Comparison of ENCODE assay signal across 1 cellular context in genomic region chr7:80439894-80440811, GRCh38.
TF ChIP-seq lines count a peak whose summit lies in the region.

No MANE protein-coding gene starts in this region.

TF ChIP-seq in WTC11, 78 proteins besides CTCF, POLR2A, EP300 and RAD21 (continued from another document):
- TF ChIP-seq ZBTB43 (CRISPR knock-in tag; IDR thresholded peaks at IDR 0.05): no peak
- no peak for TF ChIP-seq ZSCAN18 (CRISPR knock-in tag; IDR thresholded peaks at IDR 0.05)
- TF ChIP-seq ZNF263 (CRISPR knock-in tag; IDR thresholded peaks at IDR 0.05; ENCODE audit: low read depth): no peak
- no peak for TF ChIP-seq SOX15 (CRISPR knock-in tag; IDR thresholded peaks at IDR 0.05)
- TF ChIP-seq ATF2 (CRISPR knock-in tag; IDR thresholded peaks at IDR 0.05; ENCODE audit: borderline replicate concordance, low read depth): no peak
- no peak for TF ChIP-seq MLX (CRISPR knock-in tag; IDR thresholded peaks at IDR 0.05)
- no peak for TF ChIP-seq IRF1 (CRISPR knock-in tag; IDR thresholded peaks at IDR 0.05)
